ENCODE assay signal across 22 cellular contexts in genomic region chr3:73536336-73536895, GRCh38.
"Had no signal": no experiment of that assay in that cellular context is flagged by ENCODE, and none has a peak within 500 bp of the region (broad histone marks: within the 10 kb centered on the region; RNA-seq: fewer than 3 reads in every experiment).

No MANE protein-coding gene starts in this region.

- H3K4me3 ChIP-seq: coronary artery, lower lobe of right lung, mucosa of descending colon, ovary, prostate gland, vagina had no signal

- DNase-seq: activated CD4-positive, alpha-beta memory T cell treated with anti-CD3 and anti-CD28 coated beads for 36 hours; activated CD4-positive, alpha-beta T cell treated with anti-CD3 and anti-CD28 coated beads for 48 hours; activated effector memory CD4-positive, alpha-beta T cell treated with anti-CD3 and anti-CD28 coated beads, Interleukin-2, amount 50 U/mL, for 16 hours; activated naive CD4-positive, alpha-beta T cell treated with anti-CD3 and anti-CD28 coated beads, Interleukin-2, amount 50 U/mL, for 16 hours; activated naive CD8-positive, alpha-beta T cell treated with anti-CD3 and anti-CD28 coated beads, Interleukin-2, amount 50 U/mL, for 24 hours; activated T-cell treated with anti-CD3 and anti-CD28 coated beads, Interleukin-2, amount 50 U/mL, for 72 hours; cerebellar nuclear complex; kidney; lower lobe of right lung; mesendoderm; mucosa of descending colon; right cardiac atrium; stimulated activated CD4-positive, alpha-beta T cell treated with anti-CD3 and anti-CD28 coated beads, Interleukin-2, amount 100 ng/mL, for 48 hours; stimulated activated CD8-positive, alpha-beta memory T cell treated with anti-CD3 and anti-CD28 coated beads, Interleukin-4, amount 100 ng/mL, for 48 hours; stimulated activated naive B cell treated with anti-CD40 and anti-IgM and Interleukin-4, amounts not matched to agents 10 μg/mL and 1 μg/mL and 100 μg/mL, for 72 hours; T1000 had no signal

- H3K27ac ChIP-seq: coronary artery, lower lobe of right lung, neutrophil, ovary, vagina had no signal

- H3K27me3 ChIP-seq: neutrophil, ovary, vagina had no signal

- H3K36me3 ChIP-seq: lower lobe of right lung, neutrophil, ovary, prostate gland, vagina had no signal

- H3K9me3 ChIP-seq: lower lobe of right lung, mucosa of descending colon, neutrophil, ovary, prostate gland, vagina had no signal

- H3K4me1 ChIP-seq: lower lobe of right lung, prostate gland had no signal

- ATAC-seq: activated naive CD8-positive, alpha-beta T cell treated with anti-CD3 and anti-CD28 coated beads, Interleukin-2, amount 50 U/mL, for 24 hours; activated T-cell treated with anti-CD3 and anti-CD28 coated beads, Interleukin-2, amount 50 U/mL, for 72 hours; lower lobe of right lung; mucosa of descending colon; natural killer cell treated with Interleukin-12 subunit alpha and Interleukin-12 subunit beta and Interleukin-15 and Interleukin-18, amount 100 ng/mL, for 72 hours; right cardiac atrium; stimulated activated naive B cell treated with anti-CD40 and anti-IgM and Interleukin-4, amounts not matched to agents 10 μg/mL and 1 μg/mL and 100 μg/mL, for 72 hours had no signal
